Comparison of ENCODE assay signal across 25 cellular contexts in the genomic region with DNA sequence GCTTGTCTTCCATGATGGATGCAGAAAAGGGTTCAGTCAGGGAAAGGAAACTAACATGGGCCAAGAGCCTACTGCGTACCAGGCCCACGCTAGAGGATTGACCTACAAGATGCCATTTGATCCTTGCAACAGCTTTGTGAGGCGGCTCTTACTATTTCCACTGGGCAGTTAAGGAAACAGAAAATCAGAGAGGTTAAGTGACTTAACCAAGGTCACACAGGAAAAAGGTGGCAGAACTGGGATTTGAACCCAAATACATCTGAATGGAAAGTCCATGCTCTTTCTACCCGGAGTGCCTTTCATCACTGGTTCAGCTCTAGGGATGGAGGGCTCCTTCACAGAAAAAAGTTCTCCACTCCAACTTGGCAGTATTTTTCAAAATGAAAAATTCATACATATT. TPM values are rescaled to one million over a fixed set of nuclear protein-coding genes. Genes with fewer than 3 reads are reported as not detected.
A peak's percentile ranks its signal among the peaks of the same experiment; 100 is the strongest.
DNase-seq lines count a peak whose midpoint lies in the region; ATAC-seq and TF ChIP-seq lines count a peak whose summit lies in the region.
"Had no signal": no experiment of that assay in that cellular context is flagged by ENCODE, and none has a peak within 500 bp of the region (broad histone marks: within the 10 kb centered on the region; RNA-seq: fewer than 3 reads in every experiment).

No MANE protein-coding gene starts in this region.

- peak overlapping the region; percentile 38 for H3K27ac Mint-ChIP-seq in stimulated activated effector memory CD8-positive, alpha-beta T cell treated with anti-CD3 and anti-CD28 coated beads, Interleukin-12 subunit alpha, Interleukin-12 subunit beta, amount 100 ng/mL, for 72 hours
- H3K27ac Mint-ChIP-seq: CD14-positive monocyte; CD4-positive, alpha-beta T cell; CD8-positive, alpha-beta memory T cell; HFFc6 had no signal

- no peaks in the 10 kb centered on the region for H3K79me2 ChIP-seq in OCI-LY7 (ENCODE audit: insufficient read depth, low read depth, low read length)

- no peaks in the 10 kb centered on the region for H3K4me1 Mint-ChIP-seq in stimulated activated effector memory CD8-positive, alpha-beta T cell treated with anti-CD3 and anti-CD28 coated beads, Interleukin-12 subunit alpha, Interleukin-12 subunit beta, amount 100 ng/mL, for 72 hours
- H3K4me1 Mint-ChIP-seq: CD14-positive monocyte; CD8-positive, alpha-beta memory T cell had no signal

- H3K36me3 Mint-ChIP-seq in stimulated activated effector memory CD8-positive, alpha-beta T cell treated with anti-CD3 and anti-CD28 coated beads, Interleukin-12 subunit alpha, Interleukin-12 subunit beta, amount 100 ng/mL, for 72 hours = no peaks in the 10 kb centered on the region
- H3K36me3 Mint-ChIP-seq: CD14-positive monocyte; CD8-positive, alpha-beta memory T cell had no signal

- H2AFZ ChIP-seq in OCI-LY7 (ENCODE audit: low read length) = no peak overlapping the region
- H2AFZ ChIP-seq: GM23248 had no signal

- H3K4me2 ChIP-seq in OCI-LY7 (ENCODE audit: low read length) = no peak overlapping the region
- H3K4me2 ChIP-seq: A549; BLaER1 treated with 17β-estradiol and CSF1 and Interleukin-3, amounts not matched to agents 10 nM and 100 nM had no signal

- H4K20me1 ChIP-seq in OCI-LY7 (ENCODE audit: insufficient read depth, low read length) = no peaks in the 10 kb centered on the region
- H4K20me1 ChIP-seq: BLaER1 treated with 17β-estradiol and CSF1 and Interleukin-3, amounts not matched to agents 10 nM and 100 nM had no signal

- no peak for ATAC-seq in stimulated activated effector memory CD8-positive, alpha-beta T cell treated with anti-CD3 and anti-CD28 coated beads, Interleukin-12 subunit alpha, Interleukin-12 subunit beta, amount 100 ng/mL, for 72 hours
- ATAC-seq: A549, GM12878, HCT116 had no signal

- POLR2A ChIA-PET in HEK293 (lab: Yijun Ruan, JAX) (no interaction called here), OCI-LY7 (lab: Charles Lee) (no interaction called here)

- intact Hi-C loops in dorsolateral prefrontal cortex (cut with DNase I) (loop anchor here in 1 of 2 donors (5.0 kb wide), 1 partner anchor 126 kb away; no protein-coding TSS in a partner anchor), OCI-LY7 (cut with micrococcal nuclease; ENCODE audit: unreplicated experiment) (loop anchor here (5.0 kb wide), 1 partner anchor 136 kb away; no protein-coding TSS in a partner anchor)

- no TSS peak for BruUV-seq in OCI-LY7 (replicated peaks; lab: Mats Ljungman, UMichigan)

- H3K4me3 ChIP-seq in HEK293 (ENCODE audit: low read depth, low read length) (no peak overlapping the region), dorsolateral prefrontal cortex (no peak overlapping the region), OCI-LY7 (ENCODE audit: low read depth, low read length, poor library complexity, severe bottlenecking) (no peak overlapping the region)
- H3K4me3 ChIP-seq: A549; BLaER1 treated with 17β-estradiol and CSF1 and Interleukin-3, amounts not matched to agents 10 nM and 100 nM; GM12878; GM23248 had no signal

- H3K27me3 ChIP-seq in dorsolateral prefrontal cortex = no peaks in the 10 kb centered on the region
- H3K27me3 ChIP-seq: BE2C; BLaER1 treated with 17β-estradiol and CSF1 and Interleukin-3, amounts not matched to agents 10 nM and 100 nM had no signal

- no peak for TF ChIP-seq CTCF in HEK293 (tag by site-specific recombination; IDR thresholded peaks at IDR 0.05)
- TF ChIP-seq CTCF in dorsolateral prefrontal cortex (IDR thresholded peaks at IDR 0.05 in 54 of 56, conservative IDR thresholded peaks at IDR 0.05 in 2 of 56; ENCODE audit: low read depth in 1 of 56, partially characterized antibody in 56 of 56) = no peak
- no peak for TF ChIP-seq CTCF in OCI-LY7 (conservative IDR thresholded peaks at IDR 0.05; ENCODE audit: low read length)

- H3K9me2 ChIP-seq in OCI-LY7 (ENCODE audit: insufficient read depth, low read length) = no peaks in the 10 kb centered on the region

- H3K27ac ChIP-seq in HEK293 (ENCODE audit: extremely low read depth, low read depth, low read length) = no peak overlapping the region
- peak overlapping the region; percentile 32 for H3K27ac ChIP-seq in angular gyrus (ENCODE audit: low read depth, low read length)
- peak overlapping the region in 41 of 59 donors; percentile 13 to 98 (median 91) for H3K27ac ChIP-seq in dorsolateral prefrontal cortex
- no peak overlapping the region for H3K27ac ChIP-seq in OCI-LY7 (ENCODE audit: low read depth, low read length, poor library complexity, severe bottlenecking)
- H3K27ac ChIP-seq: A549; BLaER1 treated with 17β-estradiol and CSF1 and Interleukin-3, amounts not matched to agents 10 nM and 100 nM; GM23248 had no signal

- H3K9me3 Mint-ChIP-seq in stimulated activated effector memory CD8-positive, alpha-beta T cell treated with anti-CD3 and anti-CD28 coated beads, Interleukin-12 subunit alpha, Interleukin-12 subunit beta, amount 100 ng/mL, for 72 hours = no peaks in the 10 kb centered on the region
- H3K9me3 Mint-ChIP-seq: CD4-positive, alpha-beta T cell; CD8-positive, alpha-beta memory T cell; H9 had no signal

- CTCF ChIA-PET in HEK293 (lab: Yijun Ruan, JAX) (interaction anchor here (0.8 to 4.6 kb wide), 2 partner anchors 14 to 136 kb away, joined by 3 to 58 read pairs; no protein-coding TSS in a partner anchor), OCI-LY7 (lab: Charles Lee; ENCODE audit: unreplicated experiment) (no interaction called here)

- H3K4me1 ChIP-seq in HEK293 (ENCODE audit: control insufficient read depth, insufficient read depth, low read length) = no peaks in the 10 kb centered on the region
- no peaks in the 10 kb centered on the region for H3K4me1 ChIP-seq in OCI-LY7 (ENCODE audit: insufficient read depth, low read length, poor library complexity, severe bottlenecking)
- H3K4me1 ChIP-seq: A549 had no signal

- H3K9me3 ChIP-seq in HEK293 (ENCODE audit: control insufficient read depth, insufficient read depth, low read depth, low read length) = no peaks in the 10 kb centered on the region
- H3K9me3 ChIP-seq in OCI-LY7 (ENCODE audit: low read length) = no peaks in the 10 kb centered on the region
- H3K9me3 ChIP-seq: A549, BE2C had no signal

- H3K4me3 Mint-ChIP-seq in stimulated activated effector memory CD8-positive, alpha-beta T cell treated with anti-CD3 and anti-CD28 coated beads, Interleukin-12 subunit alpha, Interleukin-12 subunit beta, amount 100 ng/mL, for 72 hours = no peak overlapping the region
- H3K4me3 Mint-ChIP-seq: CD14-positive monocyte; CD4-positive, alpha-beta T cell; CD8-positive, alpha-beta memory T cell; H9; HFFc6 had no signal

- H3K36me3 ChIP-seq in HEK293 (ENCODE audit: control insufficient read depth in 2 of 2, insufficient read depth in 1 of 2, low read length in 2 of 2) = no peaks in the 10 kb centered on the region
- no peaks in the 10 kb centered on the region for H3K36me3 ChIP-seq in OCI-LY7 (ENCODE audit: insufficient read depth, low read length)
- H3K36me3 ChIP-seq: BE2C; BLaER1 treated with 17β-estradiol and CSF1 and Interleukin-3, amounts not matched to agents 10 nM and 100 nM had no signal

- DNase-seq in dorsolateral prefrontal cortex (no peak), dedifferentiated amniotic fluid mesenchymal stem cell (ENCODE audit: extremely low spot score) (no peak), OCI-LY7 (ENCODE audit: low spot score) (no peak)
- DNase-seq in stimulated activated effector memory CD8-positive, alpha-beta T cell treated with anti-CD3 and anti-CD28 coated beads, Interleukin-12 subunit alpha, Interleukin-12 subunit beta, amount 100 ng/mL, for 72 hours (ENCODE audit: low spot score in 2 of 2) = no peak
- DNase-seq in activated naive CD4-positive, alpha-beta T cell (lab: John Stamatoyannopoulos, UW) = no peak
- DNase-seq: 8988T; ACHN; AML-193; BE2C; CD4-positive, alpha-beta T cell; CD8-positive, alpha-beta memory T cell; DMS 273 treated with DMSO at 0.1 percent for 48 hours; DMS79; EL; GDM1; GM23248; H9; HFFc6 had no signal

TF ChIP-seq in HEK293, 187 proteins besides CTCF, POLR2A, EP300 and RAD21:
- peak; percentile 85 for TF ChIP-seq ZNF768 (tag by site-specific recombination; IDR thresholded peaks at IDR 0.05)
- no peak for TF ChIP-seq ZSCAN30 (tag by site-specific recombination; IDR thresholded peaks at IDR 0.05)

RNA-seq across cellular contexts. Expression of a gene that starts 50.0 kb away (rescaled TPM):
- 100 to 1,000 TPM in 12 of 120 experiments, 10 to 100 TPM in 108; 37.8 to 132 (median 87.1) TPM for total RNA-seq in dorsolateral prefrontal cortex
- not detected in 2 replicates for total RNA-seq in OCI-LY7 (2014; rRNA removed; shearing (Covaris generic))
- 0.41 TPM in 1 of 2 replicates, not detected in the other for total RNA-seq in OCI-LY7 (2022)
- total RNA-seq: CD8-positive, alpha-beta memory T cell had no signal

Comparison
In these comparisons a context has a peak if more than half of its experiments do, and no peak if none do; other contexts are left out.
1. H3K27ac ChIP-seq: peak in angular gyrus (single experiment) and dorsolateral prefrontal cortex (41 of 59); none in HEK293 (single experiment) and OCI-LY7 (single experiment).
2. RNA of a gene that starts 50.0 kb away (total RNA-seq): 37.8 to 132 TPM in dorsolateral prefrontal cortex; 0.41 TPM in OCI-LY7; every median in the first group is over 10 times any median in the second.